In genomic region chr7:50641442-50642405, GRCh38 we compare ENCODE assay signal across 12 cellular contexts.
DNase-seq lines count a peak whose midpoint lies in the region; ATAC-seq, FAIRE-seq and TF ChIP-seq lines count a peak whose summit lies in the region.
"Had no signal": no experiment of that assay in that cellular context is flagged by ENCODE, and none has a peak within 500 bp of the region (broad histone marks: within the 10 kb centered on the region; RNA-seq: fewer than 3 reads in every experiment).

No MANE protein-coding gene starts in this region.

- no peak overlapping the region for H3K27ac ChIP-seq in lower lobe of right lung
- H3K27ac ChIP-seq: coronary artery, uterus had no signal

- peaks cover 10% of the 10 kb centered on the region for H3K4me1 ChIP-seq in lower lobe of right lung
- H3K4me1 ChIP-seq: uterus had no signal

- no peak for FAIRE-seq in GM12892 (lab: Jason Lieb, UNC)

- intact Hi-C loops in lower lobe of right lung (cut with DNase I): no loop called here

- no peaks in the 10 kb centered on the region for H3K27me3 ChIP-seq in lower lobe of right lung (ENCODE audit: low read depth)
- H3K27me3 ChIP-seq: uterus had no signal

- ATAC-seq in lower lobe of right lung (peak; percentile 63 to 74), GM19395 (IDR thresholded peaks at IDR 0.05; ENCODE audit: unreplicated experiment) (no peak)
- ATAC-seq: activated T-helper 17 cell treated with anti-CD3 and anti-CD28 coated beads, Interleukin-2, amount 50 U/mL, for 72 hours had no signal

- TF ChIP-seq POLR2A in GM12892 (IDR thresholded peaks at IDR 0.05; ENCODE audit: low read depth, low read length): no peak

- peak; percentile 26 for TF ChIP-seq CTCF in lower lobe of right lung (IDR thresholded peaks at IDR 0.05)

- H3K9me3 ChIP-seq in lower lobe of right lung: no peaks in the 10 kb centered on the region
- H3K9me3 ChIP-seq: uterus had no signal

- no peaks in the 10 kb centered on the region for H3K36me3 ChIP-seq in lower lobe of right lung
- H3K36me3 ChIP-seq: uterus had no signal

- DNase-seq in activated CD8-positive, alpha-beta memory T cell treated with anti-CD3 and anti-CD28 coated beads, Interleukin-2, amount 50 U/mL, for 48 hours: peak; percentile 33
- no peak for DNase-seq in activated CD8-positive, alpha-beta memory T cell treated with anti-CD3 and anti-CD28 coated beads, Interleukin-2, amount 50 U/mL, for 4 hours
- peak; percentile 20 for DNase-seq in cerebellar cortex (ENCODE audit: low spot score)
- DNase-seq in lower lobe of right lung: no peak
- no peak for DNase-seq in stimulated activated CD4-positive, alpha-beta T cell treated with anti-CD3 and anti-CD28 coated beads, Interleukin-12 subunit alpha, Interleukin-12 subunit beta, amount 100 ng/mL, for 4 hours
- no peak for DNase-seq in GM12892 (ENCODE audit: insufficient read length)
- no peak for DNase-seq in NCI-H345 (lab: John Stamatoyannopoulos, UW)
- DNase-seq: T-helper 9 cell, uterus had no signal

- no peak overlapping the region for H3K4me3 ChIP-seq in lower lobe of right lung
- H3K4me3 ChIP-seq: coronary artery, uterus had no signal

Comparison
In these comparisons a context has a peak if more than half of its experiments do, and no peak if none do; other contexts are left out.
1. DNase-seq: peak in activated CD8-positive, alpha-beta memory T cell treated with anti-CD3 and anti-CD28 coated beads, Interleukin-2, amount 50 U/mL, for 48 hours (single experiment) and cerebellar cortex (single experiment); none in activated CD8-positive, alpha-beta memory T cell treated with anti-CD3 and anti-CD28 coated beads, Interleukin-2, amount 50 U/mL, for 4 hours (single experiment), lower lobe of right lung (single experiment), stimulated activated CD4-positive, alpha-beta T cell treated with anti-CD3 and anti-CD28 coated beads, Interleukin-12 subunit alpha, Interleukin-12 subunit beta, amount 100 ng/mL, for 4 hours (single experiment), GM12892 (single experiment) and NCI-H345 (single experiment).